8 cellular contexts compared by ENCODE assay signal in genomic region chr19:17125052-17125727, GRCh38. TPM values are rescaled to one million over a fixed set of nuclear protein-coding genes. Genes with fewer than 3 reads are reported as not detected.
DNase-seq lines count a peak whose midpoint lies in the region; ATAC-seq, FAIRE-seq and TF ChIP-seq lines count a peak whose summit lies in the region.

No MANE protein-coding gene starts in this region.

- peaks cover 0 to 9% (median 0%) of the 10 kb centered on the region in 3 experiments for H3K9me3 ChIP-seq in naive thymus-derived CD4-positive, alpha-beta T cell (ENCODE audit: control insufficient read depth in 2 of 3, low read length in 3 of 3)

- H3K27ac ChIP-seq in GM23338 (ENCODE audit: low read depth) (peak overlapping the region; percentile 74), caudate nucleus (ENCODE audit: low read depth, low read length) (peak overlapping the region; percentile 64)
- H3K27ac ChIP-seq in naive thymus-derived CD4-positive, alpha-beta T cell (ENCODE audit: low read depth, low read length) = peak overlapping the region; percentile 95

- H3K27me3 ChIP-seq in GM23338 (ENCODE audit: insufficient read depth) = no peaks in the 10 kb centered on the region
- no peaks in the 10 kb centered on the region for H3K27me3 ChIP-seq in naive thymus-derived CD4-positive, alpha-beta T cell (ENCODE audit: control insufficient read depth in 2 of 2, insufficient read depth in 2 of 2, low read length in 2 of 2)

- H4K20me1 ChIP-seq in GM23338 (replicated peaks; ENCODE audit: insufficient read depth) = no peaks in the 10 kb centered on the region; the same call in 1 of the 2 replicates

- H3K79me2 ChIP-seq in GM23338 (replicated peaks; ENCODE audit: insufficient read depth) = peaks cover 2% of the 10 kb centered on the region; the same call in 1 of the 2 replicates

- no peak for FAIRE-seq in D721Med (lab: Jason Lieb, UNC)

- H3K36me3 ChIP-seq in GM23338 (ENCODE audit: insufficient read depth) = no peaks in the 10 kb centered on the region
- H3K36me3 ChIP-seq in naive thymus-derived CD4-positive, alpha-beta T cell (ENCODE audit: control insufficient read depth in 2 of 3, insufficient read depth in 3 of 3, low read length in 3 of 3) = peaks cover 0 to 7% (median 0%) of the 10 kb centered on the region in 3 experiments

- TF ChIP-seq CTCF in GM23338 (conservative IDR thresholded peaks at IDR 0.05; ENCODE audit: low read depth in 2 of 2) (no peak), D721Med (IDR thresholded peaks at IDR 0.05; ENCODE audit: insufficient read depth, missing control alignments) (no peak)

- H3K4me2 ChIP-seq in GM23338 = peak overlapping the region; percentile 45; the same call in 1 of the 2 replicates

- CTCF ChIA-PET in naive thymus-derived CD4-positive, alpha-beta T cell (lab: Charles Lee) = interaction anchor here (0.5 to 2.1 kb wide), 9 partner anchors 10 to 580 kb away, joined by 3 to 9 read pairs (median 3); no protein-coding TSS in a partner anchor

- H3K4me1 Mint-ChIP-seq in GM23338 = peaks cover 17% of the 10 kb centered on the region
- peaks cover 18 to 69% (median 51%) of the 10 kb centered on the region in 7 donors for H3K4me1 Mint-ChIP-seq in naive thymus-derived CD4-positive, alpha-beta T cell

- peaks cover 18% of the 10 kb centered on the region for H3K27me3 Mint-ChIP-seq in GM23338 (ENCODE audit: insufficient read depth, low read depth, poor library complexity)
- H3K27me3 Mint-ChIP-seq in naive thymus-derived CD4-positive, alpha-beta T cell = no peaks in the 10 kb centered on the region

- no peaks in the 10 kb centered on the region for H3K9me3 Mint-ChIP-seq in GM23338
- peaks cover 0 to 11% (median 0%) of the 10 kb centered on the region in 11 donors for H3K9me3 Mint-ChIP-seq in naive thymus-derived CD4-positive, alpha-beta T cell

- intact Hi-C loops in naive thymus-derived CD4-positive, alpha-beta T cell (cut with micrococcal nuclease) = loop anchor here (1.0 to 5.0 kb wide), 8 partner anchors 10 to 110 kb away; partner anchors contain the start of genes HAUS8 (in 1 of the 2) and MYO9B (in 1 of the 2)

- peak overlapping the region; percentile 60 for H3K27ac Mint-ChIP-seq in GM23338
- H3K27ac Mint-ChIP-seq in naive thymus-derived CD4-positive, alpha-beta T cell = peak overlapping the region; percentile 90 to 100 (median 99)

- H3K9me2 ChIP-seq in GM23338 (ENCODE audit: insufficient read depth) = no peaks in the 10 kb centered on the region

- no peak overlapping the region; the same call in 2 of the 3 replicates for H3K4me3 Mint-ChIP-seq in GM23338
- peak overlapping the region; percentile 81 to 95 (median 86) for H3K4me3 Mint-ChIP-seq in naive thymus-derived CD4-positive, alpha-beta T cell

- POLR2A ChIA-PET in naive thymus-derived CD4-positive, alpha-beta T cell (lab: Charles Lee) = interaction anchor here (0.6 to 3.4 kb wide), 24 partner anchors 8 to 1432 kb away, joined by 3 to 56 read pairs (median 4); partner anchors contain the start of genes BABAM1, HAUS8, KXD1 and MYO9B

- H2AFZ ChIP-seq in GM23338 = no peak overlapping the region

- no peak overlapping the region for H3K4me3 ChIP-seq in GM23338
- H3K4me3 ChIP-seq in naive thymus-derived CD4-positive, alpha-beta T cell (ENCODE audit: low read length) = peak overlapping the region; percentile 71

- peaks cover 16% of the 10 kb centered on the region for H3K4me1 ChIP-seq in GM23338 (ENCODE audit: insufficient read depth)
- peaks cover 33 to 41% of the 10 kb centered on the region in 2 donors for H3K4me1 ChIP-seq in naive thymus-derived CD4-positive, alpha-beta T cell (ENCODE audit: control insufficient read depth in 2 of 2, insufficient read depth in 2 of 2, low read length in 2 of 2)

- DNase-seq in GM23338 (ENCODE audit: low spot score) (no peak), NCI-H460 (ENCODE audit: extremely low read depth, low read depth) (peak; percentile 38), caudate nucleus (lab: John Stamatoyannopoulos, UW) (peak in 6 of 61 donors; percentile 11 to 77 (median 41)), NCI-H510A (lab: John Stamatoyannopoulos, UW) (no peak), D721Med (ENCODE audit: insufficient read length, low spot score) (no peak), NCI-H2029 treated with DMSO at 0.1 percent for 48 hours (lab: John Stamatoyannopoulos, UW) (no peak)
- peak in 6 of 9 donors; percentile 15 to 83 (median 78) for DNase-seq in naive thymus-derived CD4-positive, alpha-beta T cell

- ATAC-seq in GM18861 (IDR thresholded peaks at IDR 0.05; ENCODE audit: unreplicated experiment) (peak; percentile 50), GM23338 (peak; percentile 20; the same call in 2 of the 3 replicates)
- ATAC-seq in naive thymus-derived CD4-positive, alpha-beta T cell = peak; percentile 80

- H3F3A ChIP-seq in GM23338 (replicated peaks; ENCODE audit: low read depth) = 0 out of 2 replicates have a peak, but pooled peaks cover 4% of the 10 kb centered on the region

- H3K36me3 Mint-ChIP-seq in GM23338 (ENCODE audit: low read depth) = peaks cover 12% of the 10 kb centered on the region; the same call in 2 of the 3 replicates
- H3K36me3 Mint-ChIP-seq in naive thymus-derived CD4-positive, alpha-beta T cell = peaks cover 0 to 22% (median 17%) of the 10 kb centered on the region in 5 donors

TF ChIP-seq in GM23338, 12 proteins besides CTCF, POLR2A, EP300 and RAD21 (continues in another document):
- TF ChIP-seq ETS1 (IDR thresholded peaks at IDR 0.05) = no peak
- no peak for TF ChIP-seq EZH2 (IDR thresholded peaks at IDR 0.05; ENCODE audit: low read depth, unreplicated experiment)
- no peak for TF ChIP-seq JUNB (IDR thresholded peaks at IDR 0.05; ENCODE audit: unreplicated experiment)

RNA-seq across cellular contexts. Expression of gene MYO9B, which starts 49.6 kb away (rescaled TPM):
- total RNA-seq in GM23338 (2014; rRNA removed; shearing (Covaris generic)) = 61.3 and 65.6 TPM in 2 replicates
- polyA plus RNA-seq in GM23338 (2016; fragmentation: Nextera tagmentation; extraction: Ambion mirVana) = 28.7 and 29.0 TPM in 2 replicates
- total RNA-seq in NCI-H460 (2014; rRNA removed; shearing (Covaris generic)) = 12.4 and 13.5 TPM in 2 replicates
- 25.4 and 38.0 TPM in 2 replicates for polyA plus RNA-seq in NCI-H460 (2014; cell fraction: nucleus; rRNA removed)
- total RNA-seq in naive thymus-derived CD4-positive, alpha-beta T cell = 100 to 1,000 TPM; 154 to 297 (median 205) TPM
- polyA plus RNA-seq in naive thymus-derived CD4-positive, alpha-beta T cell = 10 to 100 TPM in 1 of 2 donors, 1 to 10 TPM in 1; 5.6 to 26.2 TPM

RNA-seq across cellular contexts. Expression of gene HAUS8, which starts 49.9 kb away (rescaled TPM):
- 10.6 and 11.1 TPM in 2 replicates for total RNA-seq in GM23338 (2014; rRNA removed; shearing (Covaris generic))
- polyA plus RNA-seq in GM23338 (2016; fragmentation: Nextera tagmentation; extraction: Ambion mirVana) = 33.3 and 35.5 TPM in 2 replicates
- 5.1 and 7.2 TPM in 2 replicates for total RNA-seq in NCI-H460 (2014; rRNA removed; shearing (Covaris generic))
- polyA plus RNA-seq in NCI-H460 (2014; cell fraction: nucleus; rRNA removed) = 9.3 and 19.1 TPM in 2 replicates
- 10 to 100 TPM; 16.7 to 31.5 (median 19.3) TPM for total RNA-seq in naive thymus-derived CD4-positive, alpha-beta T cell
- 10 to 100 TPM in 1 of 2 donors, 1 to 10 TPM in 1; 9.4 to 11.5 TPM for polyA plus RNA-seq in naive thymus-derived CD4-positive, alpha-beta T cell

Comparison
In these comparisons a context has a peak if more than half of its experiments do, and no peak if none do; other contexts are left out.
1. ATAC-seq: peak in every context shown above with its lines; median percentile 80 in naive thymus-derived CD4-positive, alpha-beta T cell; 50 in GM18861; 20 in GM23338.
2. DNase-seq: peak in NCI-H460 (single experiment) and naive thymus-derived CD4-positive, alpha-beta T cell (6 of 9); none in GM23338 (single experiment), NCI-H510A (single experiment), D721Med (single experiment) and NCI-H2029 treated with DMSO at 0.1 percent for 48 hours (single experiment).
3. Peak in every context shown above with its lines, with median percentiles within 50 percentile points of each other: H3K27ac ChIP-seq.